1 cellular context compared by ENCODE assay signal in genomic region chr1:27153549-27153886, GRCh38.
TF ChIP-seq lines count a peak whose summit lies in the region.

No MANE protein-coding gene starts in this region.

TF ChIP-seq in HCT116, 20 proteins besides CTCF, POLR2A, EP300 and RAD21 (continued from another document):
- no peak for TF ChIP-seq ZBTB33 (IDR thresholded peaks at IDR 0.05; ENCODE audit: extremely low read depth, insufficient replicate concordance, low read length)
- TF ChIP-seq EZH2 (IDR thresholded peaks at IDR 0.05), result no peak
TF ChIP-seq in HCT116: peak in this region for 0.
